Comparison of ENCODE assay signal across 11 cellular contexts in the genomic region with DNA sequence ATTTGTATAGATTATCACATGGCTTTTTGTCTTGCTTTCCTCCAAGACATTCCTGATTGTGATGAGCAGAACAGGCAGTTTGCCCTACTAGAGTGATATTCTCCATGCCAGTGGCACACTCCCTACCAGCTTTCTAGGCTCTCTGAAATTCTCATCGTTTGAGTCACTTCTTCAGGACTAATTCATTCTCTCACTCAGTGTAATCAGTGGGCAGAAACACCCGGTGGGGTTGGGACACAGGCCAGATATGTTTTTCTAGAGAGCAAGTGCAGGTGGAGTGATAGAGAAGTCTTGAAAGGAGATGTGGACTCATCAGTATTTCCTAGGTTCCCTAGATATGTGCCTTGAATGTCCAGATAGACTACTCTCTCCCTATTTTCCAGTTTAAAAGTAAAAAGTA. TPM values are rescaled to one million over a fixed set of nuclear protein-coding genes. Genes with fewer than 3 reads are reported as not detected.
"Had no signal": no experiment of that assay in that cellular context is flagged by ENCODE, and none has a peak within 500 bp of the region (broad histone marks: within the 10 kb centered on the region; RNA-seq: fewer than 3 reads in every experiment).

No MANE protein-coding gene starts in this region.

- H3K4me3 Mint-ChIP-seq: endodermal cell, naive B cell had no signal

- H3K27me3 ChIP-seq: ascending aorta, thyroid gland, uterus had no signal

- DNase-seq: activated CD4-positive, alpha-beta T cell treated with anti-CD3 and anti-CD28 coated beads for 1 hour; endodermal cell; midbrain; naive B cell; thyroid gland; uterus had no signal

- H3K9me3 Mint-ChIP-seq: naive B cell; T-helper 1 cell treated with Interleukin-12 subunit alpha and Interleukin-12 subunit beta and Interleukin-4 antibody, amounts not matched to agents 30 μg/mL and 1 μg/mL, for 36 hours had no signal

- ATAC-seq: esophagus mucosa had no signal

- H3K27ac Mint-ChIP-seq: endodermal cell had no signal

- H3K4me1 Mint-ChIP-seq: endodermal cell had no signal

- H3K36me3 ChIP-seq: ascending aorta, thyroid gland, uterus had no signal

- H3K4me3 ChIP-seq: ascending aorta, lung, skin epidermis, thyroid gland, uterus had no signal

- H3K4me1 ChIP-seq: ascending aorta, thyroid gland, uterus had no signal

- H3K9me3 ChIP-seq: ascending aorta, thyroid gland, uterus had no signal

- H3K27ac ChIP-seq: ascending aorta, skin epidermis, thyroid gland, uterus had no signal

- H3K36me3 Mint-ChIP-seq: naive B cell had no signal

RNA-seq across cellular contexts. Expression of a gene that starts 13.1 kb away (rescaled TPM):
- total RNA-seq: endodermal cell had no signal
